Comparison of ENCODE assay signal across 15 cellular contexts in genomic region chr1:1895456-1896333, GRCh38. TPM values are rescaled to one million over a fixed set of nuclear protein-coding genes. Genes with fewer than 3 reads are reported as not detected.
DNase-seq lines count a peak whose midpoint lies in the region; ATAC-seq and TF ChIP-seq lines count a peak whose summit lies in the region.
"Had no signal": no experiment of that assay in that cellular context is flagged by ENCODE, and none has a peak within 500 bp of the region (broad histone marks: within the 10 kb centered on the region; RNA-seq: fewer than 3 reads in every experiment).

No MANE protein-coding gene starts in this region.

- no peak for TF ChIP-seq CTCF in DND-41 (IDR thresholded peaks at IDR 0.05; ENCODE audit: borderline replicate concordance, extremely low read depth, low read length, poor library complexity, severe bottlenecking)
- TF ChIP-seq CTCF in NB4 (IDR thresholded peaks at IDR 0.05; ENCODE audit: low read depth, low read length) = no peak
- no peak for TF ChIP-seq CTCF in dorsolateral prefrontal cortex (IDR thresholded peaks at IDR 0.05 in 54 of 56, conservative IDR thresholded peaks at IDR 0.05 in 2 of 56; ENCODE audit: low read depth in 1 of 56, partially characterized antibody in 56 of 56)

- no peak for ATAC-seq in DND-41 (ENCODE audit: insufficient read depth, low read depth)
- ATAC-seq in HG02588 (IDR thresholded peaks at IDR 0.05; ENCODE audit: unreplicated experiment) = no peak
- no peak for ATAC-seq in HG02981 (IDR thresholded peaks at IDR 0.05; ENCODE audit: unreplicated experiment)
- ATAC-seq: activated CD8-positive, alpha-beta T cell treated with anti-CD3 and anti-CD28 coated beads, Interleukin-2, amount 10 ng/mL, durations not matched to agents 7 days and 5 days; activated naive CD8-positive, alpha-beta T cell treated with anti-CD3 and anti-CD28 coated beads, Interleukin-2, amount 50 U/mL, for 24 hours; left ventricle myocardium superior had no signal

- no peak overlapping the region for H3K4ac ChIP-seq in trophoblast cell (ENCODE audit: low read depth, low read length)

- no peak overlapping the region for H4K8ac ChIP-seq in trophoblast cell (ENCODE audit: low read depth, low read length)

- no peaks in the 10 kb centered on the region for H3K27me3 ChIP-seq in DND-41 (ENCODE audit: insufficient read depth, low read length, poor library complexity)
- H3K27me3 ChIP-seq in dorsolateral prefrontal cortex = peaks cover 0 to 8% (median 0%) of the 10 kb centered on the region in 45 donors
- no peaks in the 10 kb centered on the region for H3K27me3 ChIP-seq in trophoblast cell (ENCODE audit: insufficient read depth, low read length)

- peak; percentile 44 for DNase-seq in DND-41
- DNase-seq in NB4 (ENCODE audit: low read depth) = peak; percentile 37
- no peak for DNase-seq in dorsolateral prefrontal cortex
- no peak for DNase-seq in trophoblast cell
- no peak for DNase-seq in dermis blood vessel endothelial cell
- DNase-seq in DMS79 (lab: John Stamatoyannopoulos, UW) = no peak
- DNase-seq: activated CD8-positive, alpha-beta T cell treated with anti-CD3 and anti-CD28 coated beads, Interleukin-2, amount 10 ng/mL, durations not matched to agents 7 days and 5 days; activated naive CD8-positive, alpha-beta T cell treated with anti-CD3 and anti-CD28 coated beads, Interleukin-2, amount 50 U/mL, for 24 hours; left ventricle myocardium superior; NCI-H1092 treated with DMSO at 0.1 percent for 48 hours; nephron progenitor cell; SW 1271; WERI-Rb-1 had no signal

- H2BK120ac ChIP-seq in trophoblast cell (ENCODE audit: insufficient read depth, low read length, poor library complexity) = no peak overlapping the region

- H3K27ac ChIP-seq in DND-41 (ENCODE audit: low read length) = no peak overlapping the region
- H3K27ac ChIP-seq in dorsolateral prefrontal cortex = peak overlapping the region in 31 of 59 donors; percentile 2 to 71 (median 41)
- H3K27ac ChIP-seq in trophoblast cell (ENCODE audit: low read depth, low read length) = no peak overlapping the region
- H3K27ac ChIP-seq: WERI-Rb-1 had no signal

- peak overlapping the region; percentile 11 for H3K23ac ChIP-seq in trophoblast cell (ENCODE audit: low read length)

- peaks cover 6% of the 10 kb centered on the region for H3K79me1 ChIP-seq in trophoblast cell (ENCODE audit: low read length)

- no peak overlapping the region for H4K12ac ChIP-seq in trophoblast cell (ENCODE audit: low read depth, low read length)

- no peak overlapping the region for H4K91ac ChIP-seq in trophoblast cell (ENCODE audit: low read depth, low read length)

- intact Hi-C loops in dorsolateral prefrontal cortex (cut with DNase I) = no loop called here

- H3K79me2 ChIP-seq in DND-41 (ENCODE audit: insufficient read depth, low read length) (peaks cover 15% of the 10 kb centered on the region), trophoblast cell (ENCODE audit: control insufficient read depth, insufficient read depth, low read length, poor library complexity) (peaks cover 2% of the 10 kb centered on the region)

- no peak overlapping the region for H3K9ac ChIP-seq in DND-41 (ENCODE audit: low read depth, low read length)
- H3K9ac ChIP-seq in trophoblast cell (ENCODE audit: low read length) = no peak overlapping the region

- no peak overlapping the region for H3K18ac ChIP-seq in trophoblast cell (ENCODE audit: low read length)

- WGBS in trophoblast cell (ENCODE audit: extremely low coverage, insufficient coverage, insufficient read length) = no CpG with 5 or more reads among the region's 14 CpGs

- H2AFZ ChIP-seq in DND-41 (ENCODE audit: low read depth, low read length) = no peak overlapping the region
- H2AFZ ChIP-seq in trophoblast cell (ENCODE audit: insufficient read depth, low read length, poor library complexity) = no peak overlapping the region

- H3K9me3 ChIP-seq in DND-41 (ENCODE audit: insufficient read depth, low read length, severe bottlenecking) = no peaks in the 10 kb centered on the region
- H3K9me3 ChIP-seq in trophoblast cell (ENCODE audit: insufficient read depth, low read depth, low read length) = peaks cover 3% of the 10 kb centered on the region

- H3K4me3 ChIP-seq in DND-41 (ENCODE audit: low read depth in 1 of 2, low read length in 2 of 2) (no peak overlapping the region), NB4 (ENCODE audit: low read depth, low read length) (no peak overlapping the region), dorsolateral prefrontal cortex (no peak overlapping the region), trophoblast cell (ENCODE audit: low read depth, low read length) (no peak overlapping the region)

- no peak overlapping the region for H2BK5ac ChIP-seq in trophoblast cell (ENCODE audit: low read depth, low read length, poor library complexity)

- H4K20me1 ChIP-seq in DND-41 (ENCODE audit: insufficient read depth, low read length) = peaks cover 8% of the 10 kb centered on the region

- no peaks in the 10 kb centered on the region for H3K36me3 ChIP-seq in DND-41 (ENCODE audit: insufficient read depth, low read length)
- no peaks in the 10 kb centered on the region for H3K36me3 ChIP-seq in trophoblast cell (ENCODE audit: control insufficient read depth in 1 of 2, insufficient read depth in 2 of 2, low read length in 2 of 2)
- H3K36me3 ChIP-seq: WERI-Rb-1 had no signal

- H3K4me1 ChIP-seq in DND-41 (ENCODE audit: insufficient read depth, low read length) (peaks cover 12% of the 10 kb centered on the region), trophoblast cell (ENCODE audit: control insufficient read depth in 1 of 2, insufficient read depth in 2 of 2, low read length in 2 of 2) (peaks cover 6 to 17% of the 10 kb centered on the region in 2 experiments)

- no peak overlapping the region for H2AK5ac ChIP-seq in trophoblast cell (ENCODE audit: low read length)

- H3K14ac ChIP-seq in trophoblast cell (ENCODE audit: low read length) = no peak overlapping the region

- TF ChIP-seq POLR2A in NB4 (IDR thresholded peaks at IDR 0.05; ENCODE audit: extremely low read depth, insufficient read length) = no peak

- no peak overlapping the region for H2BK12ac ChIP-seq in trophoblast cell (ENCODE audit: low read length)

- H3K4me2 ChIP-seq in DND-41 (ENCODE audit: insufficient read depth, low read length) (no peak overlapping the region), trophoblast cell (ENCODE audit: low read length) (no peak overlapping the region)

RNA-seq across cellular contexts. Expression of gene GNB1, which starts 4.8 kb away (rescaled TPM):
- total RNA-seq in dorsolateral prefrontal cortex (100 to 1,000 TPM; 375 to 847 (median 628) TPM), dermis blood vessel endothelial cell (87.8 and 181 TPM in 2 replicates)
- 211 and 220 TPM in 2 replicates for polyA plus RNA-seq in trophoblast cell (2013)

RNA-seq across cellular contexts. Expression of gene CALML6, which starts 19.4 kb away (rescaled TPM):
- total RNA-seq in dorsolateral prefrontal cortex (1 to 10 TPM in 79 of 120 experiments, under 1 TPM in 38, not detected in 3; 0.25 to 4.5 (median 1.2) TPM), dermis blood vessel endothelial cell (0.34 TPM in 1 of 2 replicates, not detected in the other)
- 0.19 and 0.25 TPM in 2 replicates for polyA plus RNA-seq in trophoblast cell (2013)
- total RNA-seq: left ventricle myocardium superior had no signal

RNA-seq across cellular contexts. Expression of gene TMEM52, which starts 23.4 kb away (rescaled TPM):
- total RNA-seq in dorsolateral prefrontal cortex (1 to 10 TPM in 71 of 120 experiments, under 1 TPM in 34, not detected in 15; 0.40 to 4.5 (median 1.4) TPM), dermis blood vessel endothelial cell (0.37 TPM in 1 of 2 replicates, not detected in the other)
- polyA plus RNA-seq in trophoblast cell (2013) = 3.7 and 4.1 TPM in 2 replicates

Comparison
In these comparisons a context has a peak if more than half of its experiments do, and no peak if none do; other contexts are left out.
1. DNase-seq: peak in DND-41 (single experiment) and NB4 (single experiment); none in dorsolateral prefrontal cortex (0 of 10), trophoblast cell (0 of 2), dermis blood vessel endothelial cell (single experiment) and DMS79 (single experiment).
2. H3K27ac ChIP-seq: peak in dorsolateral prefrontal cortex (31 of 59); none in DND-41 (single experiment) and trophoblast cell (single experiment).